9 cellular contexts compared by ENCODE assay signal in the genomic region with DNA sequence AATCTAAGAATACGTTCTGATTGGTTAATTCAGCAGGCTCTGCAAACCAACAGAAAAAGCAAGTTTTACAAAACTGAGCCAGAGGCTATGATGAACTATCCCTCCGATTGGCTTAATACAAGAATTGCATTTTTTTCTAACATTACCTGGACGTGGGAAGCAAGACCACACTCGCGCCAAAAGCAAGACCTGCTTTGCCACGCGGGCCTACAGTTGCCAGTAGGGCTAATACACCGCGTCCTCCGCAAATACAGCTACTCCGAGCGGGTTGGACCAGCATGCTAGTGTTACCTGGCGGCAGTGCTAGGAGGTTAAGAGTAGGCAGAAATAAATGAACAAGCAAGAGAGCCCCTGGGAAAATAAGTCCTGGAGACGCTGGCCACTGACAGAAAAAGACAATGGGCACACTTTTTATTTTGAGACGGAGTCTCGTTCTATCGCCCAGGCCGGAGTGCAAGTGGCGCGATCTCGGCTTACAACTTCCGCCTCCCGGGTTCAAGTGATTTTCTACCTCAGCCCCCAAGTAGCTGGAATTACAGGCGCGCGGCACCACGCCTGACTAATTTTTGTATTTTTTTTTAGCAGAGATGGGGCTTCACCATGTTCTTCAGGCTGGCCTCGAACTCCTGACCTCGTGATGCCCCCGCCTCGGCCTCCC.
DNase-seq lines count a peak whose midpoint lies in the region; ATAC-seq and TF ChIP-seq lines count a peak whose summit lies in the region.
"Had no signal": no experiment of that assay in that cellular context is flagged by ENCODE, and none has a peak within 500 bp of the region (broad histone marks: within the 10 kb centered on the region; RNA-seq: fewer than 3 reads in every experiment).

No MANE protein-coding gene starts in this region.

- no peak for TF ChIP-seq POLR2A in Peyer's patch (IDR thresholded peaks at IDR 0.05)
- TF ChIP-seq POLR2A in breast epithelium (IDR thresholded peaks at IDR 0.05), result no peak

- H3K27ac ChIP-seq in Peyer's patch (peak overlapping the region; percentile 81 to 96 (median 96)), breast epithelium (peak overlapping the region; percentile 44 to 86), mesodermal cell (ENCODE audit: low read depth, low read length, severe bottlenecking) (no peak overlapping the region), tibial artery (peak overlapping the region in 1 of 2 donors; percentile 70)

- WGBS in mesodermal cell (ENCODE audit: insufficient coverage in 2 of 2), 2 experiments, result 86 to 90% methylated on average over 27 to 28 of the region's 31 CpGs

- H3K4me3 ChIP-seq in Peyer's patch (peak overlapping the region; percentile 51 to 65 (median 54)), breast epithelium (peak overlapping the region; percentile 43 to 67 (median 61)), mesodermal cell (ENCODE audit: extremely low read depth, insufficient read depth, low read length, poor library complexity, severe bottlenecking) (peak overlapping the region; percentile 46), tibial artery (peak overlapping the region; percentile 58 to 62)

- TF ChIP-seq CTCF in Peyer's patch (IDR thresholded peaks at IDR 0.05) (no peak), breast epithelium (IDR thresholded peaks at IDR 0.05) (peak in 1 of 3 donors; percentile 8), tibial artery (IDR thresholded peaks at IDR 0.05) (no peak)

- peak; percentile 20 for DNase-seq in CD1c-positive myeloid dendritic cell (ENCODE audit: extremely low spot score)
- DNase-seq in Peyer's patch, result peak in 2 of 3 donors; percentile 46 to 71
- peak in 1 of 2 donors; percentile 53 for DNase-seq in breast epithelium (ENCODE audit: low spot score in 2 of 2)
- no peak for DNase-seq in tibial artery
- DNase-seq in AG08395 (ENCODE audit: low spot score), result no peak
- DNase-seq in midbrain (lab: John Stamatoyannopoulos, UW), result no peak

- H3K4me1 ChIP-seq in Peyer's patch, result peaks cover 0 to 9% (median 2%) of the 10 kb centered on the region in 4 donors
- H3K4me1 ChIP-seq in breast epithelium, result no peaks in the 10 kb centered on the region
- peaks cover 3% of the 10 kb centered on the region for H3K4me1 ChIP-seq in mesodermal cell (ENCODE audit: control insufficient read depth, insufficient read depth, low read length, poor library complexity, severe bottlenecking)
- H3K4me1 ChIP-seq in tibial artery, result peaks cover 0 to 16% (median 0%) of the 10 kb centered on the region in 4 donors

- H3K36me3 ChIP-seq in Peyer's patch (no peaks in the 10 kb centered on the region), breast epithelium (no peaks in the 10 kb centered on the region), mesodermal cell (ENCODE audit: control insufficient read depth, insufficient read depth, low read length) (no peaks in the 10 kb centered on the region), tibial artery (no peaks in the 10 kb centered on the region)

- intact Hi-C loops in breast epithelium (cut with DNase I; ENCODE audit: low total_unique reads), result no loop called here
- intact Hi-C loops in tibial artery (cut with DNase I; ENCODE audit: low total_unique reads), result no loop called here

- H3K27me3 ChIP-seq in Peyer's patch (no peaks in the 10 kb centered on the region), breast epithelium (peaks cover 0 to 4% of the 10 kb centered on the region in 2 donors), tibial artery (peaks cover 0 to 7% of the 10 kb centered on the region in 2 donors)

- peak; percentile 6 for ATAC-seq in GM21737 (IDR thresholded peaks at IDR 0.05; ENCODE audit: unreplicated experiment)
- ATAC-seq: HCT116 had no signal

- no peaks in the 10 kb centered on the region for H3K9me3 ChIP-seq in Peyer's patch
- H3K9me3 ChIP-seq in breast epithelium, result no peaks in the 10 kb centered on the region
- no peaks in the 10 kb centered on the region for H3K9me3 ChIP-seq in mesodermal cell (ENCODE audit: control insufficient read depth, low read length)
- H3K9me3 ChIP-seq in tibial artery, result no peaks in the 10 kb centered on the region

Comparison
In these comparisons a context has a peak if more than half of its experiments do, and no peak if none do; other contexts are left out.
1. DNase-seq: peak in CD1c-positive myeloid dendritic cell (single experiment) and Peyer's patch (2 of 3); none in tibial artery (0 of 2), AG08395 (single experiment) and midbrain (single experiment).
2. Peak in every context shown above with its lines, with median percentiles within 50 percentile points of each other: H3K4me3 ChIP-seq.